In the genomic region with DNA sequence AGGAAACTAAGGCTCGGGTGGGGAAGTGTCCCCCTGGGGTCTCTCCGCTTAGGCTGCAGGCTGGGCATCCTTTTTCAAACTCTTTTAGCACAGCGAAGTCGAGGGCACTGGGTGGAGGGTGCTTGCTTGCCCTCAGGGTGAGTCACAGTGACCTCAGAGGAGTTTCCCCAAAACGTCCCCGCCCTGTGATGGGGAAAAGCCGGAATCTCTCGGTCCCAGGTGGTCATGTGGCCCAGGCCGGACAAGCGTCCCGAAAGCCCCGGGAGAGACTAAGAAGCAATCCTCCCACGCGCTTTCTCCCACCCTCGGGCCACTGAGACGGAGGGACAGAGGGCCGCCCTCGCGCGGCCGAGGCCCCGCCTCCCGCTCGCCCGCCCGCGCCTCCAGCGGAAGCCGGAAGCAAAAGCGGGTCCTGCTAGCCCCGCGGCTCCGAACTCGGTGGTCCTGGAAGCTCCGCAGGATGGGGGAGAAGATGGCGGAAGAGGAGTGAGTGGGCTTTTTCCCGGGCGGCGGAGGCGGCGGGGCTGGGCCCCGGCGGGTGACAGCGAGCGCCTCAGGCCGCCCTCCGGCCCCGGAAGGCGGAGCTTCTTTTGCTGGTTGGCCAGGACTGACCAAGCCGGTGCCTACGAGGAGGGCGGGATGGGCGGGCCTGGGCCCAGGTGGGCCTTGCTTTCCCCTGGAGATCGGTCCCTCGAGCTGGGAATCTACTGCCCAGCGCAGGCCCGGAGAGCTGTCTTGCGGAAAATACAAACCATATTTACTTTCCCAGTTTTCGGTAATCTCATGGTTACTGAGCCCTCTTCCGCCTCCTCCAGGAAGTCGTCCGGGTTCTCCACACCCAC, we compare ENCODE assay signal across 1 cellular context.
TF ChIP-seq lines count a peak whose summit lies in the region.

A gene with protein sequence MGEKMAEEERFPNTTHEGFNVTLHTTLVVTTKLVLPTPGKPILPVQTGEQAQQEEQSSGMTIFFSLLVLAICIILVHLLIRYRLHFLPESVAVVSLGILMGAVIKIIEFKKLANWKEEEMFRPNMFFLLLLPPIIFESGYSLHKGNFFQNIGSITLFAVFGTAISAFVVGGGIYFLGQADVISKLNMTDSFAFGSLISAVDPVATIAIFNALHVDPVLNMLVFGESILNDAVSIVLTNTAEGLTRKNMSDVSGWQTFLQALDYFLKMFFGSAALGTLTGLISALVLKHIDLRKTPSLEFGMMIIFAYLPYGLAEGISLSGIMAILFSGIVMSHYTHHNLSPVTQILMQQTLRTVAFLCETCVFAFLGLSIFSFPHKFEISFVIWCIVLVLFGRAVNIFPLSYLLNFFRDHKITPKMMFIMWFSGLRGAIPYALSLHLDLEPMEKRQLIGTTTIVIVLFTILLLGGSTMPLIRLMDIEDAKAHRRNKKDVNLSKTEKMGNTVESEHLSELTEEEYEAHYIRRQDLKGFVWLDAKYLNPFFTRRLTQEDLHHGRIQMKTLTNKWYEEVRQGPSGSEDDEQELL (plus strand): TSS at position 366 of the 842 bp plus-strand sequence. CDS start 95 bp downstream, at position 461.

TF ChIP-seq in K562, 482 proteins besides CTCF, POLR2A, EP300 and RAD21 (continued from another document and continues in another):
- TF ChIP-seq, protein P1, sequence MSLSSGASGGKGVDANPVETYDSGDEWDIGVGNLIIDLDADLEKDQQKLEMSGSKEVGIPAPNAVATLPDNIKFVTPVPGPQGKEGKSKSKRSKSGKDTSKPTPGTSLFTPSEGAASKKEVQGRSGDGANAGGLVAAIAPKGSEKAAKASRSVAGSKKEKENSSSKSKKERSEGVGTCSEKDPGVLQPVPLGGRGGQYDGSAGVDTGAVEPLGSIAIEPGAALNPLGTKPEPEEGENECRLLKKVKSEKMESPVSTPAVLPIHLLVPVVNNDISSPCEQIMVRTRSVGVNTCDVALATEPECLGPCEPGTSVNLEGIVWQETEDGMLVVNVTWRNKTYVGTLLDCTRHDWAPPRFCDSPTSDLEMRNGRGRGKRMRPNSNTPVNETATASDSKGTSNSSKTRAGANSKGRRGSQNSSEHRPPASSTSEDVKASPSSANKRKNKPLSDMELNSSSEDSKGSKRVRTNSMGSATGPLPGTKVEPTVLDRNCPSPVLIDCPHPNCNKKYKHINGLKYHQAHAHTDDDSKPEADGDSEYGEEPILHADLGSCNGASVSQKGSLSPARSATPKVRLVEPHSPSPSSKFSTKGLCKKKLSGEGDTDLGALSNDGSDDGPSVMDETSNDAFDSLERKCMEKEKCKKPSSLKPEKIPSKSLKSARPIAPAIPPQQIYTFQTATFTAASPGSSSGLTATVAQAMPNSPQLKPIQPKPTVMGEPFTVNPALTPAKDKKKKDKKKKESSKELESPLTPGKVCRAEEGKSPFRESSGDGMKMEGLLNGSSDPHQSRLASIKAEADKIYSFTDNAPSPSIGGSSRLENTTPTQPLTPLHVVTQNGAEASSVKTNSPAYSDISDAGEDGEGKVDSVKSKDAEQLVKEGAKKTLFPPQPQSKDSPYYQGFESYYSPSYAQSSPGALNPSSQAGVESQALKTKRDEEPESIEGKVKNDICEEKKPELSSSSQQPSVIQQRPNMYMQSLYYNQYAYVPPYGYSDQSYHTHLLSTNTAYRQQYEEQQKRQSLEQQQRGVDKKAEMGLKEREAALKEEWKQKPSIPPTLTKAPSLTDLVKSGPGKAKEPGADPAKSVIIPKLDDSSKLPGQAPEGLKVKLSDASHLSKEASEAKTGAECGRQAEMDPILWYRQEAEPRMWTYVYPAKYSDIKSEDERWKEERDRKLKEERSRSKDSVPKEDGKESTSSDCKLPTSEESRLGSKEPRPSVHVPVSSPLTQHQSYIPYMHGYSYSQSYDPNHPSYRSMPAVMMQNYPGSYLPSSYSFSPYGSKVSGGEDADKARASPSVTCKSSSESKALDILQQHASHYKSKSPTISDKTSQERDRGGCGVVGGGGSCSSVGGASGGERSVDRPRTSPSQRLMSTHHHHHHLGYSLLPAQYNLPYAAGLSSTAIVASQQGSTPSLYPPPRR (CRISPR knock-in tag; IDR thresholded peaks at IDR 0.05; ENCODE audit: borderline replicate concordance) = no peak
- TF ChIP-seq HDAC8 (tag; IDR thresholded peaks at IDR 0.05) = no peak
- TF ChIP-seq ZNF274 (IDR thresholded peaks at IDR 0.05; ENCODE audit: borderline replicate concordance, low read depth, low read length) = no peak
- peak; percentile 56; the same call in 1 of the 2 replicates for TF ChIP-seq SOX6 (IDR thresholded peaks at IDR 0.05)
- no peak for TF ChIP-seq FOXJ2 (tag; IDR thresholded peaks at IDR 0.05)
- TF ChIP-seq TBL1XR1 (IDR thresholded peaks at IDR 0.05; ENCODE audit: low read length in 2 of 2) = no peak
- peak; percentile 86 for TF ChIP-seq ATF7 (IDR thresholded peaks at IDR 0.05)
- TF ChIP-seq ELF1 (tag; IDR thresholded peaks at IDR 0.05) = peak; percentile 92
- TF ChIP-seq, protein P2, sequence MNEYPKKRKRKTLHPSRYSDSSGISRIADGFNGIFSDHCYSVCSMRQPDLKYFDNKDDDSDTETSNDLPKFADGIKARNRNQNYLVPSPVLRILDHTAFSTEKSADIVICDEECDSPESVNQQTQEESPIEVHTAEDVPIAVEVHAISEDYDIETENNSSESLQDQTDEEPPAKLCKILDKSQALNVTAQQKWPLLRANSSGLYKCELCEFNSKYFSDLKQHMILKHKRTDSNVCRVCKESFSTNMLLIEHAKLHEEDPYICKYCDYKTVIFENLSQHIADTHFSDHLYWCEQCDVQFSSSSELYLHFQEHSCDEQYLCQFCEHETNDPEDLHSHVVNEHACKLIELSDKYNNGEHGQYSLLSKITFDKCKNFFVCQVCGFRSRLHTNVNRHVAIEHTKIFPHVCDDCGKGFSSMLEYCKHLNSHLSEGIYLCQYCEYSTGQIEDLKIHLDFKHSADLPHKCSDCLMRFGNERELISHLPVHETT (CRISPR knock-in tag; conservative IDR thresholded peaks at IDR 0.05 in 1 of 2, IDR thresholded peaks at IDR 0.05 in 1 of 2) = peak in 1 of 2 experiments; percentile 68; a peak in 2 of 4 replicates
- TF ChIP-seq CBX3 (IDR thresholded peaks at IDR 0.05; ENCODE audit: borderline replicate concordance in 1 of 2, low read length in 2 of 2) = no peak
- no peak for TF ChIP-seq HSF4 (CRISPR knock-in tag; IDR thresholded peaks at IDR 0.05; ENCODE audit: borderline replicate concordance)
- TF ChIP-seq ZKSCAN3 (CRISPR knock-in tag; IDR thresholded peaks at IDR 0.05) = no peak
- TF ChIP-seq, protein P3, sequence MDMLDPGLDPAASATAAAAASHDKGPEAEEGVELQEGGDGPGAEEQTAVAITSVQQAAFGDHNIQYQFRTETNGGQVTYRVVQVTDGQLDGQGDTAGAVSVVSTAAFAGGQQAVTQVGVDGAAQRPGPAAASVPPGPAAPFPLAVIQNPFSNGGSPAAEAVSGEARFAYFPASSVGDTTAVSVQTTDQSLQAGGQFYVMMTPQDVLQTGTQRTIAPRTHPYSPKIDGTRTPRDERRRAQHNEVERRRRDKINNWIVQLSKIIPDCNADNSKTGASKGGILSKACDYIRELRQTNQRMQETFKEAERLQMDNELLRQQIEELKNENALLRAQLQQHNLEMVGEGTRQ (CRISPR knock-in tag; IDR thresholded peaks at IDR 0.05) = peak; percentile 76
- TF ChIP-seq HCFC1 (IDR thresholded peaks at IDR 0.05; ENCODE audit: low read depth, low read length) = peak; percentile 70; the same call in 1 of the 2 replicates
- no peak for TF ChIP-seq YBX1 (IDR thresholded peaks at IDR 0.05)
- peak; percentile 9 for TF ChIP-seq NEUROD1 (IDR thresholded peaks at IDR 0.05; ENCODE audit: borderline replicate concordance, low read depth, low read length, partially characterized antibody)
- TF ChIP-seq, protein P4, sequence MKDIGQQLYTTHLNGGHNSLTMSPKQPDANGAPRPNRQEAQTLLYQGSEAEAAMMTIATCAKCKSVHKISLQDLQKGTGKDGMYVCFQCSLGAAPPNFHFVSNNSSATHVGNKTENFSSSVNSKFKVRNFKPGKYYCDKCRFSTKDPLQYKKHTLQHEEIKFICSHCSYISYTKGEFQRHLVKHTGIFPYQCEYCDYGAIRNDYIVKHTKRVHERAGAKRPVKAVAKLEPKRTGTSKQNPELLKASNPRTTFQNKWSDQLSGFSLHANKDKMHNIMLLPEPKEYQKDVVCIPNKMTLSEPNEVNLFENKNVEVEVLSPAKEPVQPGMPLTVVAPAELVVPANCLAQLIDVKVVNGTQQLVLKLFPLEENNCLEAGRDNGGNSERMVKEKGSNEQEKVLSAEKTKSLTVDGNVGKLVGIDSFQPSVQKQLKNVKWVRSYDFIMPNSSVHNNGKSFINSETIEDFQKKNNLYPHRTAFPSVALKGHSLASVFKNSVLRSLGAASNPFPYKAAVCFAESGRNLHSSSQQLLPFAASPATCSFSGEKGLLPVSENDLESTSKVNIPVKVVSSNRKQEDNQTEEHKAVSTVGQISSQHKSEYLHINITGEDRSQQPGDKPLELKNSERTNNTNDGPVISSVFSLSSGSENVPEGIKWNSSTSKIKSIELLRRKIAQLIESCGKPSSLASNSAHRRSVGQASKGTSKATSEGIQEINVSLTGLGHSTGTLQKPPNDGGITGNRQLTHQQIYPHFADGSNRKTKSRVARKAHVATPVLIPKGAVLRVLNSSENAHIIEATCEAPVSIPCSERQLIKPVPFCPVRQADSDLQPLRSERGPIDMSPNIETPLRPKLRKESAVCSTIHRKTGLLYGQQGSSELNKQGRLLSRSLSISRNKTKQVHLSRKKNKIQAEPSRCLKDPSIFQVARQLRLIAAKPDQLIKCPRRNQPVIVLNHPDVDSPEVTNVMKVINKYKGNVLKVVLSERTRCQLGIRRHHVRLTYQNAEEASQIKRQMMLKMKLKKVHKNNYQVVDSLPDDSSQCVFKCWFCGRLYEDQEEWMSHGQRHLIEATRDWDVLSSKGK (CRISPR knock-in tag; IDR thresholded peaks at IDR 0.05) = no peak
- TF ChIP-seq, protein P5, sequence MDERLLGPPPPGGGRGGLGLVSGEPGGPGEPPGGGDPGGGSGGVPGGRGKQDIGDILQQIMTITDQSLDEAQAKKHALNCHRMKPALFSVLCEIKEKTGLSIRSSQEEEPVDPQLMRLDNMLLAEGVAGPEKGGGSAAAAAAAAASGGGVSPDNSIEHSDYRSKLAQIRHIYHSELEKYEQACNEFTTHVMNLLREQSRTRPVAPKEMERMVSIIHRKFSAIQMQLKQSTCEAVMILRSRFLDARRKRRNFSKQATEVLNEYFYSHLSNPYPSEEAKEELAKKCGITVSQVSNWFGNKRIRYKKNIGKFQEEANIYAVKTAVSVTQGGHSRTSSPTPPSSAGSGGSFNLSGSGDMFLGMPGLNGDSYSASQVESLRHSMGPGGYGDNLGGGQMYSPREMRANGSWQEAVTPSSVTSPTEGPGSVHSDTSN (CRISPR knock-in tag; IDR thresholded peaks at IDR 0.05; ENCODE audit: low read depth) = no peak
- TF ChIP-seq, protein P5 (tag; conservative IDR thresholded peaks at IDR 0.05; ENCODE audit: low read depth) = no peak
- peak; percentile 84 for TF ChIP-seq KDM5B (IDR thresholded peaks at IDR 0.05; ENCODE audit: insufficient replicate concordance, low read depth, low read length)
- TF ChIP-seq, protein P6, sequence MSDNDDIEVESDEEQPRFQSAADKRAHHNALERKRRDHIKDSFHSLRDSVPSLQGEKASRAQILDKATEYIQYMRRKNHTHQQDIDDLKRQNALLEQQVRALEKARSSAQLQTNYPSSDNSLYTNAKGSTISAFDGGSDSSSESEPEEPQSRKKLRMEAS (CRISPR knock-in tag; IDR thresholded peaks at IDR 0.05) = no peak; the same call in 1 of the 2 replicates
- TF ChIP-seq SRSF7 (optimal IDR thresholded peaks at IDR 0.05; ENCODE audit: low read depth, low read length) = no peak
- TF ChIP-seq SMARCA4 (IDR thresholded peaks at IDR 0.05) = peak; percentile 67
- TF ChIP-seq, protein P7, sequence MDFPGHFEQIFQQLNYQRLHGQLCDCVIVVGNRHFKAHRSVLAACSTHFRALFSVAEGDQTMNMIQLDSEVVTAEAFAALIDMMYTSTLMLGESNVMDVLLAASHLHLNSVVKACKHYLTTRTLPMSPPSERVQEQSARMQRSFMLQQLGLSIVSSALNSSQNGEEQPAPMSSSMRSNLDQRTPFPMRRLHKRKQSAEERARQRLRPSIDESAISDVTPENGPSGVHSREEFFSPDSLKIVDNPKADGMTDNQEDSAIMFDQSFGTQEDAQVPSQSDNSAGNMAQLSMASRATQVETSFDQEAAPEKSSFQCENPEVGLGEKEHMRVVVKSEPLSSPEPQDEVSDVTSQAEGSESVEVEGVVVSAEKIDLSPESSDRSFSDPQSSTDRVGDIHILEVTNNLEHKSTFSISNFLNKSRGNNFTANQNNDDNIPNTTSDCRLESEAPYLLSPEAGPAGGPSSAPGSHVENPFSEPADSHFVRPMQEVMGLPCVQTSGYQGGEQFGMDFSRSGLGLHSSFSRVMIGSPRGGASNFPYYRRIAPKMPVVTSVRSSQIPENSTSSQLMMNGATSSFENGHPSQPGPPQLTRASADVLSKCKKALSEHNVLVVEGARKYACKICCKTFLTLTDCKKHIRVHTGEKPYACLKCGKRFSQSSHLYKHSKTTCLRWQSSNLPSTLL (IDR thresholded peaks at IDR 0.05) = no peak
- peak; percentile 92 for TF ChIP-seq POLR2G (IDR thresholded peaks at IDR 0.05; ENCODE audit: low read depth, low read length)
- TF ChIP-seq RBM39 (optimal IDR thresholded peaks at IDR 0.05; ENCODE audit: low read depth, low read length) = no peak
- no peak for TF ChIP-seq BACH1 (tag; IDR thresholded peaks at IDR 0.05)
- TF ChIP-seq CREM (IDR thresholded peaks at IDR 0.05; ENCODE audit: low read depth) = peak; percentile 63
- TF ChIP-seq, protein P8, sequence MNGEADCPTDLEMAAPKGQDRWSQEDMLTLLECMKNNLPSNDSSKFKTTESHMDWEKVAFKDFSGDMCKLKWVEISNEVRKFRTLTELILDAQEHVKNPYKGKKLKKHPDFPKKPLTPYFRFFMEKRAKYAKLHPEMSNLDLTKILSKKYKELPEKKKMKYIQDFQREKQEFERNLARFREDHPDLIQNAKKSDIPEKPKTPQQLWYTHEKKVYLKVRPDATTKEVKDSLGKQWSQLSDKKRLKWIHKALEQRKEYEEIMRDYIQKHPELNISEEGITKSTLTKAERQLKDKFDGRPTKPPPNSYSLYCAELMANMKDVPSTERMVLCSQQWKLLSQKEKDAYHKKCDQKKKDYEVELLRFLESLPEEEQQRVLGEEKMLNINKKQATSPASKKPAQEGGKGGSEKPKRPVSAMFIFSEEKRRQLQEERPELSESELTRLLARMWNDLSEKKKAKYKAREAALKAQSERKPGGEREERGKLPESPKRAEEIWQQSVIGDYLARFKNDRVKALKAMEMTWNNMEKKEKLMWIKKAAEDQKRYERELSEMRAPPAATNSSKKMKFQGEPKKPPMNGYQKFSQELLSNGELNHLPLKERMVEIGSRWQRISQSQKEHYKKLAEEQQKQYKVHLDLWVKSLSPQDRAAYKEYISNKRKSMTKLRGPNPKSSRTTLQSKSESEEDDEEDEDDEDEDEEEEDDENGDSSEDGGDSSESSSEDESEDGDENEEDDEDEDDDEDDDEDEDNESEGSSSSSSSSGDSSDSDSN (IDR thresholded peaks at IDR 0.05; ENCODE audit: borderline replicate concordance in 1 of 2, low read depth in 2 of 2, low read length in 2 of 2) = peak in 1 of 2 experiments; percentile 55; a peak in 1 of 4 replicates
- TF ChIP-seq TOE1 (IDR thresholded peaks at IDR 0.05; ENCODE audit: borderline replicate concordance) = peak; percentile 74; the same call in 1 of the 2 replicates
- TF ChIP-seq TOE1 (CRISPR knock-in tag; IDR thresholded peaks at IDR 0.05; ENCODE audit: borderline replicate concordance, low read depth) = no peak
- peak; percentile 3; the same call in 1 of the 2 replicates for TF ChIP-seq NFE2 (IDR thresholded peaks at IDR 0.05; ENCODE audit: low read depth)
